8 cellular contexts compared by ENCODE assay signal in genomic region chr20:37526839-37527637, GRCh38. TPM values are rescaled to one million over a fixed set of nuclear protein-coding genes. Genes with fewer than 3 reads are reported as not detected.
A peak's percentile ranks its signal among the peaks of the same experiment; 100 is the strongest.
DNase-seq lines count a peak whose midpoint lies in the region; ATAC-seq, FAIRE-seq and TF ChIP-seq lines count a peak whose summit lies in the region.

No MANE protein-coding gene starts in this region.

- peaks cover 20% of the 10 kb centered on the region for H3K36me3 Mint-ChIP-seq in stimulated activated effector memory CD8-positive, alpha-beta T cell treated with anti-CD3 and anti-CD28 coated beads, Interleukin-12 subunit alpha, Interleukin-12 subunit beta, amount 100 ng/mL, for 72 hours

- no peaks in the 10 kb centered on the region for H3K9me3 Mint-ChIP-seq in stimulated activated effector memory CD8-positive, alpha-beta T cell treated with anti-CD3 and anti-CD28 coated beads, Interleukin-12 subunit alpha, Interleukin-12 subunit beta, amount 100 ng/mL, for 72 hours

- no peak for ATAC-seq in stimulated activated effector memory CD8-positive, alpha-beta T cell treated with anti-CD3 and anti-CD28 coated beads, Interleukin-12 subunit alpha, Interleukin-12 subunit beta, amount 100 ng/mL, for 72 hours

- TF ChIP-seq POLR2A in GM12892 (IDR thresholded peaks at IDR 0.05; ENCODE audit: low read depth, low read length): no peak

- peaks cover 58% of the 10 kb centered on the region for H3K4me1 Mint-ChIP-seq in stimulated activated effector memory CD8-positive, alpha-beta T cell treated with anti-CD3 and anti-CD28 coated beads, Interleukin-12 subunit alpha, Interleukin-12 subunit beta, amount 100 ng/mL, for 72 hours

- no peaks in the 10 kb centered on the region for H3K9me3 ChIP-seq in HUES64 (ENCODE audit: insufficient read depth, low read depth, low read length)
- H3K9me3 ChIP-seq in iPS-18c (ENCODE audit: control insufficient read depth, insufficient read depth, low read length): no peaks in the 10 kb centered on the region

- under 1% methylated on average over 19 of the region's 28 CpGs for WGBS in HUES64

- no peak for FAIRE-seq in GM12892 (lab: Jason Lieb, UNC)

- no peaks in the 10 kb centered on the region for H3K36me3 ChIP-seq in HUES64 (ENCODE audit: insufficient read depth, low read length)

- H3K27ac Mint-ChIP-seq in stimulated activated effector memory CD8-positive, alpha-beta T cell treated with anti-CD3 and anti-CD28 coated beads, Interleukin-12 subunit alpha, Interleukin-12 subunit beta, amount 100 ng/mL, for 72 hours: peak overlapping the region; percentile 100

- DNase-seq in D341Med (ENCODE audit: low spot score) (peak; percentile 22), amniotic epithelial cell (ENCODE audit: low read depth) (peak; percentile 25), middle frontal gyrus (ENCODE audit: extremely low spot score, low spot score) (no peak), GM12892 (ENCODE audit: insufficient read length) (no peak)
- DNase-seq in stimulated activated effector memory CD8-positive, alpha-beta T cell treated with anti-CD3 and anti-CD28 coated beads, Interleukin-12 subunit alpha, Interleukin-12 subunit beta, amount 100 ng/mL, for 72 hours (ENCODE audit: low spot score in 2 of 2): no peak
- no peak for DNase-seq in stimulated activated CD4-positive, alpha-beta T cell treated with anti-CD3 and anti-CD28 coated beads, Interleukin-15, amount 100 ng/mL, for 24 hours

- peaks cover 28% of the 10 kb centered on the region for H3K4me1 ChIP-seq in HUES64 (ENCODE audit: insufficient read depth, low read length)

- no peaks in the 10 kb centered on the region for H3K27me3 ChIP-seq in HUES64 (ENCODE audit: insufficient read depth, low read length)

- H3K4me3 ChIP-seq in HUES64 (ENCODE audit: low read length) (peak overlapping the region; percentile 87), iPS-18c (ENCODE audit: insufficient read depth, low read depth, low read length) (peak overlapping the region; percentile 95)

- peak overlapping the region; percentile 95 for H3K9ac ChIP-seq in HUES64 (ENCODE audit: low read depth, low read length)

- H3K4me3 Mint-ChIP-seq in stimulated activated effector memory CD8-positive, alpha-beta T cell treated with anti-CD3 and anti-CD28 coated beads, Interleukin-12 subunit alpha, Interleukin-12 subunit beta, amount 100 ng/mL, for 72 hours: peak overlapping the region; percentile 89

- H3K27ac ChIP-seq in HUES64 (ENCODE audit: low read depth, low read length): peak overlapping the region; percentile 97

RNA-seq across cellular contexts. Expression of gene BLCAP, which starts 0.6 kb away (rescaled TPM):
- polyA plus RNA-seq in HUES64 (2013, experiment 1 of 2): 29.9 TPM
- 35.1 TPM for polyA plus RNA-seq in HUES64 (2013, experiment 2 of 2)
- polyA plus RNA-seq in GM12892 (2012; ENCODE audit: missing spikeins): 20.0 TPM

RNA-seq across cellular contexts. Expression of gene NNAT, which starts 6.0 kb away (rescaled TPM):
- 93.2 TPM for polyA plus RNA-seq in HUES64 (2013, experiment 1 of 2)
- polyA plus RNA-seq in HUES64 (2013, experiment 2 of 2): 98.6 TPM
- polyA plus RNA-seq in GM12892 (2012; ENCODE audit: missing spikeins): 0.85 TPM

Comparison
In these comparisons a context has a peak if more than half of its experiments do, and no peak if none do; other contexts are left out.
1. DNase-seq: peak in D341Med (single experiment) and amniotic epithelial cell (single experiment); none in stimulated activated effector memory CD8-positive, alpha-beta T cell treated with anti-CD3 and anti-CD28 coated beads, Interleukin-12 subunit alpha, Interleukin-12 subunit beta, amount 100 ng/mL, for 72 hours (0 of 2), middle frontal gyrus (single experiment), stimulated activated CD4-positive, alpha-beta T cell treated with anti-CD3 and anti-CD28 coated beads, Interleukin-15, amount 100 ng/mL, for 24 hours (single experiment) and GM12892 (single experiment).